ENCODE assay signal across 1 cellular context in genomic region chr5:139733698-139734491, GRCh38.
A peak's percentile ranks its signal among the peaks of the same experiment; 100 is the strongest.
TF ChIP-seq lines count a peak whose summit lies in the region.

No MANE protein-coding gene starts in this region.

TF ChIP-seq in HepG2, 621 proteins besides CTCF, POLR2A, EP300 and RAD21 (continued from another document and continues in another):
- no peak for TF ChIP-seq ZBTB14 (CRISPR knock-in tag; IDR thresholded peaks at IDR 0.05)
- peak; percentile 88 for TF ChIP-seq ZNF264 (CRISPR knock-in tag; IDR thresholded peaks at IDR 0.05)
- peak; percentile 86 for TF ChIP-seq NCOA2 (CRISPR knock-in tag; IDR thresholded peaks at IDR 0.05)
- no peak; the same call in 1 of the 2 replicates for TF ChIP-seq TIGD3 (CRISPR knock-in tag; IDR thresholded peaks at IDR 0.05; ENCODE audit: borderline replicate concordance)
- no peak for TF ChIP-seq TRIM24 (CRISPR knock-in tag; IDR thresholded peaks at IDR 0.05)
- TF ChIP-seq MZF1 (CRISPR knock-in tag; IDR thresholded peaks at IDR 0.05; ENCODE audit: borderline replicate concordance): no peak
- TF ChIP-seq ZBTB46 (CRISPR knock-in tag; IDR thresholded peaks at IDR 0.05; ENCODE audit: borderline replicate concordance): peak; percentile 84; the same call in 1 of the 2 replicates
- no peak; the same call in 1 of the 2 replicates for TF ChIP-seq IRF9 (CRISPR knock-in tag; IDR thresholded peaks at IDR 0.05; ENCODE audit: borderline replicate concordance)
- peak; percentile 83 for TF ChIP-seq SOX5 (CRISPR knock-in tag; IDR thresholded peaks at IDR 0.05; ENCODE audit: borderline replicate concordance)
- peak; percentile 42; the same call in 1 of the 2 replicates for TF ChIP-seq NFIC (IDR thresholded peaks at IDR 0.05; ENCODE audit: low read length)
- peak; percentile 76 for TF ChIP-seq ATF2 (CRISPR knock-in tag; IDR thresholded peaks at IDR 0.05)
- no peak for TF ChIP-seq ZNF75D (CRISPR knock-in tag; IDR thresholded peaks at IDR 0.05; ENCODE audit: borderline replicate concordance)
- TF ChIP-seq BCL6 (CRISPR knock-in tag; IDR thresholded peaks at IDR 0.05): peak; percentile 71
- TF ChIP-seq SP4 (CRISPR knock-in tag; IDR thresholded peaks at IDR 0.05): peak; percentile 68
- 0 out of 2 replicates have a peak, but pooled peaks have one; percentile 25 for TF ChIP-seq KMT2B (CRISPR knock-in tag; IDR thresholded peaks at IDR 0.05)
- TF ChIP-seq CREBL2 (CRISPR knock-in tag; IDR thresholded peaks at IDR 0.05; ENCODE audit: borderline replicate concordance): no peak
- TF ChIP-seq ZNF768 (CRISPR knock-in tag; IDR thresholded peaks at IDR 0.05): peak; percentile 94
- peak; percentile 80 for TF ChIP-seq ZNF609 (CRISPR knock-in tag; IDR thresholded peaks at IDR 0.05; ENCODE audit: borderline replicate concordance)
- TF ChIP-seq HES4 (CRISPR knock-in tag; IDR thresholded peaks at IDR 0.05; ENCODE audit: borderline replicate concordance): peak; percentile 50; the same call in 1 of the 2 replicates
- TF ChIP-seq HNF1B (CRISPR knock-in tag; IDR thresholded peaks at IDR 0.05): peak; percentile 90
- peak; percentile 45; the same call in 1 of the 2 replicates for TF ChIP-seq FOXJ3 (CRISPR knock-in tag; IDR thresholded peaks at IDR 0.05; ENCODE audit: borderline replicate concordance)
- peak; percentile 72; the same call in 1 of the 2 replicates for TF ChIP-seq ZBTB3 (CRISPR knock-in tag; IDR thresholded peaks at IDR 0.05; ENCODE audit: borderline replicate concordance, low read depth)
- TF ChIP-seq MIER2 (CRISPR knock-in tag; IDR thresholded peaks at IDR 0.05): peak; percentile 58; the same call in 1 of the 2 replicates
- TF ChIP-seq BCL3 (CRISPR knock-in tag; IDR thresholded peaks at IDR 0.05): no peak
- no peak for TF ChIP-seq HDAC6 (IDR thresholded peaks at IDR 0.05; ENCODE audit: low read depth, low read length)
- no peak for TF ChIP-seq SMC3 (IDR thresholded peaks at IDR 0.05; ENCODE audit: low read length)
- peak; percentile 81 for TF ChIP-seq SKIL (CRISPR knock-in tag; IDR thresholded peaks at IDR 0.05; ENCODE audit: borderline replicate concordance)
- TF ChIP-seq ZNF644 (CRISPR knock-in tag; IDR thresholded peaks at IDR 0.05; ENCODE audit: low read depth): peak; percentile 58
- TF ChIP-seq PATZ1 (CRISPR knock-in tag; IDR thresholded peaks at IDR 0.05): peak; percentile 98
- TF ChIP-seq ZNF878 (CRISPR knock-in tag; IDR thresholded peaks at IDR 0.05): peak; percentile 77; the same call in 1 of the 2 replicates
- no peak for TF ChIP-seq ZNF251 (CRISPR knock-in tag; IDR thresholded peaks at IDR 0.05)
- peak; percentile 74; the same call in 1 of the 2 replicates for TF ChIP-seq NR2C2 (CRISPR knock-in tag; IDR thresholded peaks at IDR 0.05; ENCODE audit: borderline replicate concordance)
